8 cellular contexts compared by ENCODE assay signal in genomic region chr16:5056347-5056746, GRCh38. TPM values are rescaled to one million over a fixed set of nuclear protein-coding genes. Genes with fewer than 3 reads are reported as not detected.
A peak's percentile ranks its signal among the peaks of the same experiment; 100 is the strongest.
DNase-seq lines count a peak whose midpoint lies in the region; ATAC-seq and TF ChIP-seq lines count a peak whose summit lies in the region.

No MANE protein-coding gene starts in this region.

- no peak overlapping the region for H3K4me3 ChIP-seq in DND-41 (ENCODE audit: low read depth in 1 of 2, low read length in 2 of 2)

- H3K4me3 Mint-ChIP-seq in HFFc6 (no peak overlapping the region), endothelial cell (ENCODE audit: unreplicated experiment) (no peak overlapping the region)

- H3K36me3 Mint-ChIP-seq in HFFc6 (ENCODE audit: low read depth) = no peaks in the 10 kb centered on the region
- H3K36me3 Mint-ChIP-seq in endothelial cell (ENCODE audit: low read depth, unreplicated experiment) = no peaks in the 10 kb centered on the region

- no peaks in the 10 kb centered on the region for H3K4me1 Mint-ChIP-seq in HFFc6 (ENCODE audit: low read depth)
- H3K4me1 Mint-ChIP-seq in endothelial cell (ENCODE audit: unreplicated experiment) = peaks cover 3% of the 10 kb centered on the region

- no peak overlapping the region for H3K9ac ChIP-seq in DND-41 (ENCODE audit: low read depth, low read length)

- H4K20me1 ChIP-seq in DND-41 (ENCODE audit: insufficient read depth, low read length) = no peaks in the 10 kb centered on the region

- peak; percentile 60 for TF ChIP-seq CTCF in DND-41 (IDR thresholded peaks at IDR 0.05; ENCODE audit: borderline replicate concordance, extremely low read depth, low read length, poor library complexity, severe bottlenecking)
- TF ChIP-seq CTCF in HFFc6 (IDR thresholded peaks at IDR 0.05) = peak; percentile 61
- peak; percentile 10 for TF ChIP-seq CTCF in endothelial cell (IDR thresholded peaks at IDR 0.05; ENCODE audit: unreplicated experiment)

- H3K9me3 ChIP-seq in DND-41 (ENCODE audit: insufficient read depth, low read length, severe bottlenecking) = no peaks in the 10 kb centered on the region

- no peaks in the 10 kb centered on the region for H3K4me1 ChIP-seq in DND-41 (ENCODE audit: insufficient read depth, low read length)

- TF ChIP-seq POLR2A in GM18505 (IDR thresholded peaks at IDR 0.05; ENCODE audit: borderline replicate concordance, extremely low read depth, insufficient read depth, insufficient read length) = no peak

- H3K79me2 ChIP-seq in DND-41 (ENCODE audit: insufficient read depth, low read length) = no peaks in the 10 kb centered on the region

- H3K9me3 Mint-ChIP-seq in HFFc6 (no peaks in the 10 kb centered on the region), endothelial cell (ENCODE audit: unreplicated experiment) (no peaks in the 10 kb centered on the region)

- DNase-seq in DND-41 (peak; percentile 43), HFFc6 (no peak), UCSD-AML1 (lab: John Stamatoyannopoulos, UW; ENCODE audit: unreplicated experiment) (peak; percentile 61), endothelial cell (ENCODE audit: low spot score) (peak; percentile 53)
- peak; percentile 11 for DNase-seq in stimulated activated CD4-positive, alpha-beta T cell treated with anti-CD3 and anti-CD28 coated beads, Interleukin-2, amount 100 ng/mL, for 4 hours (ENCODE audit: low read depth)

- no peak overlapping the region for H2AFZ ChIP-seq in DND-41 (ENCODE audit: low read depth, low read length)

- H3K4me2 ChIP-seq in DND-41 (ENCODE audit: insufficient read depth, low read length) = no peak overlapping the region

- no peaks in the 10 kb centered on the region for H3K36me3 ChIP-seq in DND-41 (ENCODE audit: insufficient read depth, low read length)

- no peak overlapping the region for H3K27ac ChIP-seq in DND-41 (ENCODE audit: low read length)

- H3K27me3 ChIP-seq in DND-41 (ENCODE audit: insufficient read depth, low read length, poor library complexity) = no peaks in the 10 kb centered on the region

- ATAC-seq in DND-41 (ENCODE audit: insufficient read depth, low read depth) (peak; percentile 76), HG03442 (IDR thresholded peaks at IDR 0.05; ENCODE audit: unreplicated experiment) (no peak), GM21390 (IDR thresholded peaks at IDR 0.05; ENCODE audit: unreplicated experiment) (no peak), GM18505 (IDR thresholded peaks at IDR 0.05; ENCODE audit: unreplicated experiment) (no peak)

- H3K27ac Mint-ChIP-seq in HFFc6 = no peak overlapping the region
- H3K27ac Mint-ChIP-seq in endothelial cell (ENCODE audit: unreplicated experiment) = no peak overlapping the region

- H3K27me3 Mint-ChIP-seq in HFFc6 (ENCODE audit: insufficient read depth) (peaks cover 15% of the 10 kb centered on the region), endothelial cell (ENCODE audit: unreplicated experiment) (peaks cover 7% of the 10 kb centered on the region)

RNA-seq across cellular contexts. Expression of gene C16orf89, which starts 9.4 kb away (rescaled TPM):
- not detected for total RNA-seq in HFFc6 (2021; fragmentation: NEBNext Ultra II Directional; extraction: Animal tissue kit (Norgen Biotek cat#: 25700))
- total RNA-seq in endothelial cell (ENCODE audit: unreplicated experiment) = not detected

RNA-seq across cellular contexts. Expression of gene ALG1, which starts 15.3 kb away (rescaled TPM):
- total RNA-seq in HFFc6 (2021; fragmentation: NEBNext Ultra II Directional; extraction: Animal tissue kit (Norgen Biotek cat#: 25700)) = 10 to 100 TPM; 43.5 to 51.3 (median 47.4) TPM
- total RNA-seq in endothelial cell (ENCODE audit: unreplicated experiment) = 21.0 TPM

RNA-seq across cellular contexts. Expression of gene NAGPA, which starts 22.6 kb away (rescaled TPM):
- 10 to 100 TPM; 14.4 to 18.7 (median 16.4) TPM for total RNA-seq in HFFc6 (2021; fragmentation: NEBNext Ultra II Directional; extraction: Animal tissue kit (Norgen Biotek cat#: 25700))
- total RNA-seq in endothelial cell (ENCODE audit: unreplicated experiment) = 10.2 TPM

RNA-seq across cellular contexts. Expression of gene EEF2KMT, which starts 41.2 kb away (rescaled TPM):
- total RNA-seq in HFFc6 (2021; fragmentation: NEBNext Ultra II Directional; extraction: Animal tissue kit (Norgen Biotek cat#: 25700)) = 10 to 100 TPM; 13.7 to 20.1 (median 15.9) TPM
- 6.7 TPM for total RNA-seq in endothelial cell (ENCODE audit: unreplicated experiment)

Comparison
In these comparisons a context has a peak if more than half of its experiments do, and no peak if none do; other contexts are left out.
1. CTCF ChIP-seq: peak in every context shown above with its lines; median percentile 61 in HFFc6; 60 in DND-41; 10 in endothelial cell.